11 cellular contexts compared by ENCODE assay signal in the genomic region with DNA sequence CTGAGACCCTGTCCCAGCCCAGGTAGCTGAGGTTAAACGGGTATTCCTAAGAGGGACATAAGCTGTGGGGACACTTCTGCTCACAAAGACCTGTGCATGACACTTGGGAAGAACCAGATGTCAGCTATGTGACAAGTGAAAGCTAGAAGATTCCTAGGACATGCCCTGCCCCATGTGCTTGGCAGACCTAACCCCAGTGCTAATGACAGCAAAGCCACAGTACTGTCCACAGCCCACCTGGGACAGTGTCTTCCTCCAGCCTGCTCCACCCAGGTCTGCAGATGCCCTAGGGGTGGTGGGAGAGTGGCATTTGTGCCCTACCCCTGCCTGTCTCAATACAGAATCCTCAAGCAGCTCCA. TPM values are rescaled to one million over a fixed set of nuclear protein-coding genes. Genes with fewer than 3 reads are reported as not detected.
DNase-seq lines count a peak whose midpoint lies in the region; ATAC-seq and TF ChIP-seq lines count a peak whose summit lies in the region.
"Had no signal": no experiment of that assay in that cellular context is flagged by ENCODE, and none has a peak within 500 bp of the region (broad histone marks: within the 10 kb centered on the region; RNA-seq: fewer than 3 reads in every experiment).

No MANE protein-coding gene starts in this region.

- no peaks in the 10 kb centered on the region for H3K9me3 Mint-ChIP-seq in osteocyte (ENCODE audit: unreplicated experiment)

- TF ChIP-seq EP300 in esophagus muscularis mucosa (IDR thresholded peaks at IDR 0.05), result no peak

- no peak for TF ChIP-seq POLR2A in esophagus muscularis mucosa (IDR thresholded peaks at IDR 0.05; ENCODE audit: low read depth)

- H3K27ac Mint-ChIP-seq in osteocyte (ENCODE audit: unreplicated experiment), result peak overlapping the region; percentile 94

- intact Hi-C loops in left cardiac atrium (cut with DNase I) (loop anchor here in 1 of 2 donors (5.0 kb wide), 1 partner anchor 143 kb away; a partner anchor contains a TSS), esophagus muscularis mucosa (cut with DNase I) (loop anchor here (5.0 kb wide), 1 partner anchor 73 kb away; no protein-coding TSS in a partner anchor), upper lobe of right lung (cut with DNase I) (no loop called here)

- ATAC-seq in left cardiac atrium (no peak), upper lobe of right lung (no peak), GM21423 (IDR thresholded peaks at IDR 0.05; ENCODE audit: unreplicated experiment) (no peak), HG02623 (IDR thresholded peaks at IDR 0.05; ENCODE audit: unreplicated experiment) (no peak)

- WGBS in esophagus muscularis mucosa, result 40% methylated on average over 1 of the region's 1 CpG

- no peak overlapping the region for H3K4me3 ChIP-seq in cardiac muscle cell
- peak overlapping the region in 2 of 4 donors; percentile 15 to 28 for H3K4me3 ChIP-seq in esophagus muscularis mucosa
- H3K4me3 ChIP-seq in upper lobe of right lung, result no peak overlapping the region

- peaks cover 33% of the 10 kb centered on the region for H3K36me3 Mint-ChIP-seq in osteocyte (ENCODE audit: unreplicated experiment)

- H3K36me3 ChIP-seq in cardiac muscle cell, result peaks cover 53% of the 10 kb centered on the region
- H3K36me3 ChIP-seq in esophagus muscularis mucosa, result peaks cover 27 to 71% (median 69%) of the 10 kb centered on the region in 4 donors
- H3K36me3 ChIP-seq in upper lobe of right lung, result peaks cover 86% of the 10 kb centered on the region

- peaks cover 86% of the 10 kb centered on the region for H3K4me1 Mint-ChIP-seq in osteocyte (ENCODE audit: unreplicated experiment)

- H3K27ac ChIP-seq in cardiac muscle cell, result peak overlapping the region; percentile 66
- H3K27ac ChIP-seq in esophagus muscularis mucosa (replicated peaks in 1 of 4), result peak overlapping the region; percentile 77 to 90 (median 86)
- H3K27ac ChIP-seq in upper lobe of right lung, result peak overlapping the region; percentile 84

- TF ChIP-seq CTCF in cardiac muscle cell (IDR thresholded peaks at IDR 0.05; ENCODE audit: low read depth, low read length) (no peak), esophagus muscularis mucosa (IDR thresholded peaks at IDR 0.05) (no peak), osteocyte (IDR thresholded peaks at IDR 0.05) (no peak), upper lobe of right lung (IDR thresholded peaks at IDR 0.05) (no peak)

- H3K27me3 ChIP-seq in cardiac muscle cell, result no peaks in the 10 kb centered on the region
- H3K27me3 ChIP-seq in esophagus muscularis mucosa, result no peaks in the 10 kb centered on the region
- no peaks in the 10 kb centered on the region for H3K27me3 ChIP-seq in upper lobe of right lung

- H3K4me1 ChIP-seq in cardiac muscle cell (ENCODE audit: low read depth) (no peaks in the 10 kb centered on the region), esophagus muscularis mucosa (peaks cover 87 to 90% (median 88%) of the 10 kb centered on the region in 4 donors), upper lobe of right lung (peaks cover 58% of the 10 kb centered on the region)

- H3K27me3 Mint-ChIP-seq in osteocyte (ENCODE audit: unreplicated experiment), result no peaks in the 10 kb centered on the region

- H3K9me3 ChIP-seq in cardiac muscle cell (ENCODE audit: low read depth), result no peaks in the 10 kb centered on the region
- no peaks in the 10 kb centered on the region for H3K9me3 ChIP-seq in esophagus muscularis mucosa
- no peaks in the 10 kb centered on the region for H3K9me3 ChIP-seq in upper lobe of right lung

- H3K4me3 Mint-ChIP-seq in osteocyte (ENCODE audit: unreplicated experiment), result peak overlapping the region; percentile 26

- DNase-seq in cardiac muscle cell (ENCODE audit: low read depth in 1 of 2, low spot score in 1 of 2) (no peak), left cardiac atrium (no peak), esophagus muscularis mucosa (ENCODE audit: extremely low spot score) (no peak), osteocyte (ENCODE audit: extremely low spot score, unreplicated experiment) (no peak), upper lobe of right lung (no peak), NAMALWA (ENCODE audit: low spot score) (no peak)
- DNase-seq: NCI-H2081, OCI-M1 had no signal

RNA-seq across cellular contexts. Expression of a gene that starts 18.4 kb away (rescaled TPM):
- total RNA-seq in cardiac muscle cell, result 0.70 and 1.9 TPM in 2 replicates
- 4.0 and 4.6 TPM in 2 replicates for polyA plus RNA-seq in cardiac muscle cell
- total RNA-seq in left cardiac atrium, result under 1 TPM in 1 of 2 donors, not detected in 1; 0.21 TPM
- 1 to 10 TPM in 1 of 4 donors, not detected in 3; 1.6 TPM for total RNA-seq in esophagus muscularis mucosa
- total RNA-seq in osteocyte, result not detected in 2 replicates
- 2.5 TPM for total RNA-seq in upper lobe of right lung
- total RNA-seq: A172 had no signal

RNA-seq across cellular contexts. Expression of a gene that starts 49.8 kb away (rescaled TPM):
- total RNA-seq in cardiac muscle cell (27.2 and 40.4 TPM in 2 replicates), left cardiac atrium (10 to 100 TPM; 34.4 to 35.4 TPM), esophagus muscularis mucosa (10 to 100 TPM; 19.9 to 78.7 (median 49.1) TPM), osteocyte (178 and 200 TPM in 2 replicates), upper lobe of right lung (67.9 TPM)
- 19.9 and 28.5 TPM in 2 replicates for polyA plus RNA-seq in cardiac muscle cell
